Comparison of ENCODE assay signal across 6 cellular contexts in the genomic region with DNA sequence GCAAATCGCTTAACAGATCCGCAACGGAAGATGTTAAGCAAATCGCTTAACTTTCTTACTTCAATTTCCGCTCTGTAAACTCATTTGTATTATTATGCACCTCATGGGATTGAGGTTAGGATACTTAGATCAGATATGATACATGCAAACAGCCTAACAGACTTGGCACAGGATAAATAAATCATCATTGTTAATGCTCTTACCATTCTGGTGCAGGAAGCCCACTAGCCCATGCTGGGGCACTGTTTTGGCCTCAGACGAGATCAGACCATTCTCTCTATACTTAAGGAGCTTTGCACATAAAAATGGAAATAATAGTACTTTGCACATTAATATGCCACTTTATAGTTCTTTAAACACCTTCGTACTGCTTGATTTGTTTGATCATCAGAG. TPM values are rescaled to one million over a fixed set of nuclear protein-coding genes. Genes with fewer than 3 reads are reported as not detected.
DNase-seq lines count a peak whose midpoint lies in the region; ATAC-seq and TF ChIP-seq lines count a peak whose summit lies in the region.

No MANE protein-coding gene starts in this region.

- H3K4me2 ChIP-seq in GM23248 (ENCODE audit: unreplicated experiment) = peak overlapping the region; percentile 83

- no peaks in the 10 kb centered on the region for H3K9me2 ChIP-seq in GM23248 (ENCODE audit: insufficient read depth)

- no peaks in the 10 kb centered on the region for H4K20me1 ChIP-seq in GM23248 (ENCODE audit: insufficient read depth)

- intact Hi-C loops in left lung (cut with DNase I) = no loop called here

- H3F3A ChIP-seq in GM23248 (ENCODE audit: insufficient read depth) = peaks cover 19% of the 10 kb centered on the region

- in situ Hi-C loops in GM23248 (cut with MboI) = no loop called here

- H3K4me3 ChIP-seq in GM23248 (peak overlapping the region; percentile 98), left lung (peak overlapping the region; percentile 61 to 68)

- TF ChIP-seq CTCF in left lung (IDR thresholded peaks at IDR 0.05) = no peak

- H3K9ac ChIP-seq in GM23248 = peak overlapping the region; percentile 97

- peak overlapping the region; percentile 96 for H2AFZ ChIP-seq in GM23248

- H3K27me3 ChIP-seq in GM23248 (replicated peaks; ENCODE audit: insufficient read depth) (no peaks in the 10 kb centered on the region), left lung (no peaks in the 10 kb centered on the region)

- H3K79me2 ChIP-seq in GM23248 (ENCODE audit: insufficient read depth) = peaks cover 63% of the 10 kb centered on the region

- H3K9me3 ChIP-seq in GM23248 (ENCODE audit: low read depth) (no peaks in the 10 kb centered on the region), left lung (no peaks in the 10 kb centered on the region)

- no peak for ATAC-seq in left lung

- H3K27ac ChIP-seq in GM23248 (peak overlapping the region; percentile 98), left lung (peak overlapping the region in 1 of 2 donors; percentile 95)

- DNase-seq in GM23248 (no peak), SW480 (ENCODE audit: low spot score) (peak; percentile 49), left lung (no peak), MV-4-11 (lab: John Stamatoyannopoulos, UW) (no peak), dedifferentiated amniotic fluid mesenchymal stem cell (ENCODE audit: extremely low spot score) (no peak), cortex of kidney (lab: John Stamatoyannopoulos, UW) (no peak)

- H3K36me3 ChIP-seq in GM23248 (ENCODE audit: low read depth) (peaks cover 20% of the 10 kb centered on the region; the same call in 1 of the 2 replicates), left lung (peaks cover 0 to 29% of the 10 kb centered on the region in 2 donors)

- whole genome bisulfite sequencing in GM23248 (ENCODE audit: low coverage in 1 of 2, low lambda C conversion rate in 2 of 2, missing lambda C conversion rate in 2 of 2), 2 experiments = 1 to 2% methylated on average over 7 of the region's 7 CpGs

- H3K4me1 ChIP-seq in GM23248 (ENCODE audit: insufficient read depth) (peaks cover 21% of the 10 kb centered on the region), left lung (peaks cover 10 to 29% of the 10 kb centered on the region in 2 donors)

RNA-seq across cellular contexts. Expression of gene NCAPD2, which starts 0.4 kb away (rescaled TPM):
- 26.3 and 46.8 TPM in 2 replicates for total RNA-seq in GM23248 (2014; rRNA removed; shearing (Covaris generic))
- 15.5 and 17.6 TPM in 2 replicates for polyA plus RNA-seq in GM23248 (2016; fragmentation: Nextera tagmentation; extraction: Ambion mirVana)
- 10 to 100 TPM; 23.1 to 29.4 TPM for total RNA-seq in left lung

RNA-seq across cellular contexts. Expression of gene MRPL51, which starts 1.3 kb away (rescaled TPM):
- 29.8 and 68.3 TPM in 2 replicates for total RNA-seq in GM23248 (2014; rRNA removed; shearing (Covaris generic))
- polyA plus RNA-seq in GM23248 (2016; fragmentation: Nextera tagmentation; extraction: Ambion mirVana) = 286 and 301 TPM in 2 replicates
- total RNA-seq in left lung = 100 to 1,000 TPM; 135 to 141 TPM

RNA-seq across cellular contexts. Expression of gene VAMP1, which starts 23.9 kb away (rescaled TPM):
- 5.0 and 17.3 TPM in 2 replicates for total RNA-seq in GM23248 (2014; rRNA removed; shearing (Covaris generic))
- 7.8 and 9.8 TPM in 2 replicates for polyA plus RNA-seq in GM23248 (2016; fragmentation: Nextera tagmentation; extraction: Ambion mirVana)
- total RNA-seq in left lung = 1 to 10 TPM; 6.3 to 9.4 TPM

RNA-seq across cellular contexts. Expression of gene GAPDH, which starts 40.0 kb away (rescaled TPM):
- total RNA-seq in GM23248 (2014; rRNA removed; shearing (Covaris generic)) = 6,196 and 7,726 TPM in 2 replicates
- 7,868 and 8,138 TPM in 2 replicates for polyA plus RNA-seq in GM23248 (2016; fragmentation: Nextera tagmentation; extraction: Ambion mirVana)
- 1,000 to 10,000 TPM; 1,126 to 2,070 TPM for total RNA-seq in left lung

RNA-seq across cellular contexts. Expression of gene TAPBPL, which starts 42.5 kb away (rescaled TPM):
- total RNA-seq in GM23248 (2014; rRNA removed; shearing (Covaris generic)) = 7.8 and 8.1 TPM in 2 replicates
- 9.2 and 9.4 TPM in 2 replicates for polyA plus RNA-seq in GM23248 (2016; fragmentation: Nextera tagmentation; extraction: Ambion mirVana)
- 10 to 100 TPM; 18.2 to 33.8 TPM for total RNA-seq in left lung
